In the genomic region with DNA sequence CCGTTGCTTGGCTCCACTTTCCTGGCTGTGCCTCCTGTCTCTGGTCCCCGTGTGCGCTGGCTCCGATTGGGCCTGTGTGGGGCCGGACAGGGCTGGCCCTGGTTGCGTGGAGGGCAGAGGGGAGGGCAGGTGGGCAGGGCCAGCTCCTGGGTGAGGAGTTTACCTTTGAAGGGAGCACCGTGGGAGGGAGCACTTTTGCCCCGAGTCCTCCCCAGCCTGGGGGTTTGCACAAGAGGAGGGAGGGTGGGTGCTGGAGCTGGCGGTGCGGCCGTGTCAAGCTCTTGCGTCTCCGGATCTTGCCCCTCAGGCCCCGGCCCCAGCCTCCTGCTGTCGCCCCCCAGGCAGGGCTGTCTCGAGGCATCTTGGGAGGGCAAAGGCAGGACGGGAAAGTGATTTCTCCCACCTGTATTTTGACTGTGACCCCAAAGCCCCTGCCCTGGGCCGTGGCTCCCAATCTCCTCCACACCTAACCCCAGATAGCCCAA, we compare ENCODE assay signal across 12 cellular contexts. TPM values are rescaled to one million over a fixed set of nuclear protein-coding genes. Genes with fewer than 3 reads are reported as not detected.
DNase-seq lines count a peak whose midpoint lies in the region; ATAC-seq, FAIRE-seq and TF ChIP-seq lines count a peak whose summit lies in the region.
"Had no signal": no experiment of that assay in that cellular context is flagged by ENCODE, and none has a peak within 500 bp of the region (broad histone marks: within the 10 kb centered on the region; RNA-seq: fewer than 3 reads in every experiment).

No MANE protein-coding gene starts in this region.

- peak overlapping the region; percentile 85; the same call in 2 of the 3 replicates for H2BK15ac ChIP-seq in IMR-90 (ENCODE audit: low read depth, low read length)

- dilution Hi-C loops in IMR-90 (cut with HindIII; ENCODE audit: low sequenced_read_pairs, unreplicated experiment): no loop called here

- TF ChIP-seq CTCF in IMR-90 (conservative IDR thresholded peaks at IDR 0.05; ENCODE audit: low read depth, low read length) (no peak), brain microvascular endothelial cell (IDR thresholded peaks at IDR 0.05; ENCODE audit: low read depth, low read length, missing control alignments) (no peak), osteoblast (IDR thresholded peaks at IDR 0.05; ENCODE audit: extremely low read depth, low read depth, low read length) (no peak)

- CTCF ChIA-PET in IMR-90 (lab: Yijun Ruan, JAX): no interaction called here

- 50% methylated on average over 1 of the region's 18 CpGs; no CpG with 5 or more reads in 1 of the 2 experiments for WGBS in IMR-90 (ENCODE audit: extremely low coverage in 2 of 2, insufficient read length in 1 of 2), 2 experiments

- H3K23ac ChIP-seq in IMR-90 (ENCODE audit: low read depth, low read length): peak overlapping the region; percentile 72

- POLR2A ChIA-PET in IMR-90 (lab: Charles Lee; ENCODE audit: unreplicated experiment): interaction anchor here (0.8 kb wide), 1 partner anchor 14 kb away, joined by 3 read pairs; no protein-coding TSS in a partner anchor

- H3K4me3 ChIP-seq in BLaER1 (no peak overlapping the region), IMR-90 (ENCODE audit: insufficient read depth, low read depth, low read length) (no peak overlapping the region), brain microvascular endothelial cell (ENCODE audit: low read depth, low read length) (no peak overlapping the region), osteoblast (ENCODE audit: insufficient read depth, low read length) (no peak overlapping the region)

- H3K56ac ChIP-seq in IMR-90 (ENCODE audit: extremely low read depth, insufficient read depth, low read length): peak overlapping the region; percentile 77; the same call in 1 of the 2 replicates

- H4K20me1 ChIP-seq in BLaER1: no peaks in the 10 kb centered on the region
- no peaks in the 10 kb centered on the region; the same call in 1 of the 2 replicates for H4K20me1 ChIP-seq in IMR-90 (ENCODE audit: insufficient read depth, low read length)
- no peaks in the 10 kb centered on the region for H4K20me1 ChIP-seq in osteoblast (ENCODE audit: insufficient read depth, low read length)

- H3K79me1 ChIP-seq in IMR-90 (ENCODE audit: low read depth in 1 of 2, low read length in 2 of 2): peaks cover 20 to 63% of the 10 kb centered on the region in 2 experiments

- peak overlapping the region; percentile 75 for H3K18ac ChIP-seq in IMR-90 (ENCODE audit: low read depth, low read length)

- peak overlapping the region; percentile 90 for H2AK9ac ChIP-seq in IMR-90 (replicated peaks; ENCODE audit: low read depth, low read length, poor library complexity)

- peak overlapping the region; percentile 99 for H2BK120ac ChIP-seq in IMR-90 (ENCODE audit: low read depth, low read length)

- H3K9me3 ChIP-seq in BLaER1 (no peaks in the 10 kb centered on the region), IMR-90 (ENCODE audit: control insufficient read depth, insufficient read depth, low read length) (no peaks in the 10 kb centered on the region), osteoblast (ENCODE audit: low read depth, low read length) (no peaks in the 10 kb centered on the region)

- peak overlapping the region; percentile 91 to 98 for H4K8ac ChIP-seq in IMR-90 (ENCODE audit: low read depth in 2 of 2, low read length in 2 of 2)

- BruUV-seq in IMR-90 (replicated peaks; lab: Mats Ljungman, UMichigan): no TSS peak

- TF ChIP-seq POLR2A in IMR-90 (IDR thresholded peaks at IDR 0.05; ENCODE audit: low read depth, low read length): no peak

- peak overlapping the region; percentile 77 for H4K5ac ChIP-seq in IMR-90 (ENCODE audit: low read depth, low read length)

- H2AFZ ChIP-seq in IMR-90 (replicated peaks; ENCODE audit: low read length, poor library complexity) (peak overlapping the region; percentile 73), osteoblast (ENCODE audit: low read length) (no peak overlapping the region)

- peak overlapping the region; percentile 99 for H2BK20ac ChIP-seq in IMR-90 (ENCODE audit: low read depth, low read length)

- H3K4me1 ChIP-seq in BLaER1 (peaks cover 89% of the 10 kb centered on the region), IMR-90 (ENCODE audit: control insufficient read depth, insufficient read depth, low read length) (peaks cover 39% of the 10 kb centered on the region), osteoblast (ENCODE audit: insufficient read depth, low read length) (peaks cover 28% of the 10 kb centered on the region)

- peak overlapping the region; percentile 94 for H2BK5ac ChIP-seq in IMR-90 (ENCODE audit: low read depth, low read length, poor library complexity, severe bottlenecking)

- ATAC-seq in IMR-90 (ENCODE audit: low read depth): no peak
- no peak for ATAC-seq in GM18498 (IDR thresholded peaks at IDR 0.05; ENCODE audit: unreplicated experiment)
- ATAC-seq: CD8-positive, alpha-beta T cell had no signal

- in situ Hi-C loops in IMR-90 (cut with MboI; ENCODE audit: low sequenced_read_pairs): no loop called here
- in situ Hi-C loops in brain microvascular endothelial cell (cut with HindIII; ENCODE audit: low pct_ligation_motif_present, low sequenced_read_pairs): no loop called here

- DNase-seq in IMR-90: no peak
- no peak for DNase-seq in brain microvascular endothelial cell
- DNase-seq in osteoblast (ENCODE audit: insufficient read length, low spot score, missing footprints): peak; percentile 73
- DNase-seq in urothelium cell line (ENCODE audit: low spot score): no peak
- DNase-seq in C1 segment of cervical spinal cord (lab: John Stamatoyannopoulos, UW): no peak
- DNase-seq in NCI-H1105 treated with DMSO at 0.1 percent for 48 hours (lab: John Stamatoyannopoulos, UW): no peak
- DNase-seq: glutamatergic neuron, NCI-H187, T-helper 1 cell had no signal

- intact Hi-C loops in IMR-90 (cut with micrococcal nuclease): loop anchor here (2.0 kb wide), 1 partner anchor 26 kb away; no protein-coding TSS in a partner anchor

- FAIRE-seq in urothelium cell line (lab: Jason Lieb, UNC): no peak

- H3K9ac ChIP-seq in BLaER1: peak overlapping the region; percentile 59
- H3K9ac ChIP-seq in IMR-90 (ENCODE audit: low read depth, low read length): peak overlapping the region; percentile 58

- H3K36me3 ChIP-seq in BLaER1 (no peaks in the 10 kb centered on the region), IMR-90 (ENCODE audit: control insufficient read depth, insufficient read depth, low read length) (peaks cover 15% of the 10 kb centered on the region), brain microvascular endothelial cell (replicated peaks) (no peaks in the 10 kb centered on the region), osteoblast (ENCODE audit: insufficient read depth, low read length) (peaks cover 24% of the 10 kb centered on the region)

- peak overlapping the region; percentile 92 for H3K14ac ChIP-seq in IMR-90 (replicated peaks; ENCODE audit: low read depth, low read length)

- no peaks in the 10 kb centered on the region for H3K27me3 ChIP-seq in BLaER1
- H3K27me3 ChIP-seq in IMR-90 (ENCODE audit: control insufficient read depth, insufficient read depth, low read length): no peaks in the 10 kb centered on the region
- H3K27me3 ChIP-seq in brain microvascular endothelial cell (replicated peaks): no peaks in the 10 kb centered on the region
- no peaks in the 10 kb centered on the region for H3K27me3 ChIP-seq in osteoblast (ENCODE audit: insufficient read depth, low read length)

- peaks cover 25% of the 10 kb centered on the region for H3K9me1 ChIP-seq in IMR-90 (ENCODE audit: insufficient read depth, low read length)

- peaks cover 32% of the 10 kb centered on the region for H3K79me2 ChIP-seq in osteoblast (ENCODE audit: insufficient read depth, low read length)

- peak overlapping the region; percentile 100 for H3K4ac ChIP-seq in IMR-90 (ENCODE audit: low read depth, low read length)

- H3K27ac ChIP-seq in BLaER1 (peak overlapping the region; percentile 72), IMR-90 (ENCODE audit: insufficient read depth, low read length) (peak overlapping the region; percentile 94), brain microvascular endothelial cell (peak overlapping the region; percentile 69), osteoblast (ENCODE audit: low read depth, low read length) (peak overlapping the region; percentile 99)

- no peak for TF ChIP-seq RAD21 in IMR-90 (IDR thresholded peaks at IDR 0.05; ENCODE audit: low read length)

- H3K4me2 ChIP-seq in BLaER1 (peak overlapping the region; percentile 70), IMR-90 (ENCODE audit: low read depth, low read length) (no peak overlapping the region), osteoblast (ENCODE audit: insufficient read depth, low read length) (peak overlapping the region; percentile 36)

- H4K91ac ChIP-seq in IMR-90 (ENCODE audit: insufficient read depth, low read depth, low read length): peak overlapping the region; percentile 100

- H2AK5ac ChIP-seq in IMR-90 (ENCODE audit: low read depth, low read length): peak overlapping the region; percentile 93

TF ChIP-seq in IMR-90, 13 proteins besides CTCF, POLR2A, EP300 and RAD21:
- TF ChIP-seq, protein P1, sequence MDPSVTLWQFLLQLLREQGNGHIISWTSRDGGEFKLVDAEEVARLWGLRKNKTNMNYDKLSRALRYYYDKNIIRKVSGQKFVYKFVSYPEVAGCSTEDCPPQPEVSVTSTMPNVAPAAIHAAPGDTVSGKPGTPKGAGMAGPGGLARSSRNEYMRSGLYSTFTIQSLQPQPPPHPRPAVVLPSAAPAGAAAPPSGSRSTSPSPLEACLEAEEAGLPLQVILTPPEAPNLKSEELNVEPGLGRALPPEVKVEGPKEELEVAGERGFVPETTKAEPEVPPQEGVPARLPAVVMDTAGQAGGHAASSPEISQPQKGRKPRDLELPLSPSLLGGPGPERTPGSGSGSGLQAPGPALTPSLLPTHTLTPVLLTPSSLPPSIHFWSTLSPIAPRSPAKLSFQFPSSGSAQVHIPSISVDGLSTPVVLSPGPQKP (IDR thresholded peaks at IDR 0.05; ENCODE audit: borderline replicate concordance, low read depth, low read length): no peak

RNA-seq across cellular contexts. Expression of a gene that starts 48.3 kb away (rescaled TPM):
- 47.5 and 50.8 TPM in 2 replicates for total RNA-seq in IMR-90 (2012; rRNA removed)
- polyA plus RNA-seq in IMR-90 (2012; rRNA removed): 34.0 and 35.1 TPM in 2 replicates
- polyA plus RNA-seq in IMR-90 (2012; cell fraction: cytosol; rRNA removed): 15.1 and 18.7 TPM in 2 replicates
- 108 and 144 TPM in 2 replicates for polyA plus RNA-seq in IMR-90 (2012; cell fraction: nucleus; rRNA removed; ENCODE audit: low replicate concordance)
- 39.8 and 49.2 TPM in 2 replicates for total RNA-seq in osteoblast
